Comparison of ENCODE assay signal across 1 cellular context in genomic region chr18:7958081-7958896, GRCh38.
TF ChIP-seq lines count a peak whose summit lies in the region.

No MANE protein-coding gene starts in this region.

TF ChIP-seq in SK-N-SH, 30 proteins besides CTCF, POLR2A, EP300 and RAD21 (continued from another document):
- TF ChIP-seq, protein P1, sequence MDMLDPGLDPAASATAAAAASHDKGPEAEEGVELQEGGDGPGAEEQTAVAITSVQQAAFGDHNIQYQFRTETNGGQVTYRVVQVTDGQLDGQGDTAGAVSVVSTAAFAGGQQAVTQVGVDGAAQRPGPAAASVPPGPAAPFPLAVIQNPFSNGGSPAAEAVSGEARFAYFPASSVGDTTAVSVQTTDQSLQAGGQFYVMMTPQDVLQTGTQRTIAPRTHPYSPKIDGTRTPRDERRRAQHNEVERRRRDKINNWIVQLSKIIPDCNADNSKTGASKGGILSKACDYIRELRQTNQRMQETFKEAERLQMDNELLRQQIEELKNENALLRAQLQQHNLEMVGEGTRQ (IDR thresholded peaks at IDR 0.05; ENCODE audit: borderline replicate concordance, low read depth, low read length): no peak
- TF ChIP-seq RXRA (IDR thresholded peaks at IDR 0.05; ENCODE audit: borderline replicate concordance, low read depth) (no peak), EZH2phosphoT487 (IDR thresholded peaks at IDR 0.05; ENCODE audit: borderline replicate concordance, low read depth) (no peak), RFX5 (IDR thresholded peaks at IDR 0.05; ENCODE audit: low read length) (no peak), MXI1 (IDR thresholded peaks at IDR 0.05; ENCODE audit: low read depth, low read length) (no peak), NFIC (IDR thresholded peaks at IDR 0.05; ENCODE audit: borderline replicate concordance) (no peak), USF1 (IDR thresholded peaks at IDR 0.05; ENCODE audit: borderline replicate concordance, low read depth) (no peak), TAF1 (IDR thresholded peaks at IDR 0.05; ENCODE audit: borderline replicate concordance, low read depth, low read length) (no peak)
